In genomic region chr19:14031719-14032480, GRCh38 we compare ENCODE assay signal across 8 cellular contexts. TPM values are rescaled to one million over a fixed set of nuclear protein-coding genes. Genes with fewer than 3 reads are reported as not detected.
DNase-seq lines count a peak whose midpoint lies in the region; ATAC-seq and TF ChIP-seq lines count a peak whose summit lies in the region.

Gene IL27RA, plus strand, starts transcription at chr19:14031762. Its CDS starts 111 bp downstream, at chr19:14031873.

- peaks cover 17% of the 10 kb centered on the region for H3K36me3 Mint-ChIP-seq in T-helper 2 cell treated with Interferon-gamma antibody and Interleukin-4, amounts not matched to agents 5 μg/mL and 100 μg/mL, for 36 hours (ENCODE audit: low read depth)

- TF ChIP-seq CTCF in Loucy (conservative IDR thresholded peaks at IDR 0.05; ENCODE audit: low read length) (peak; percentile 78), ascending aorta (IDR thresholded peaks at IDR 0.05) (peak in 2 of 3 experiments; percentile 36 to 51)

- H3K36me3 ChIP-seq in BLaER1 treated with 17β-estradiol and CSF1 and Interleukin-3, amounts not matched to agents 10 nM and 100 nM, result peaks cover 0 to 8% (median 0%) of the 10 kb centered on the region in 11 experiments; a peak in 3 of 22 replicates
- no peaks in the 10 kb centered on the region for H3K36me3 ChIP-seq in Loucy (ENCODE audit: insufficient read depth, low read length)
- no peaks in the 10 kb centered on the region for H3K36me3 ChIP-seq in ascending aorta
- H3K36me3 ChIP-seq in skeletal muscle tissue (ENCODE audit: control insufficient read depth in 3 of 3, insufficient read depth in 3 of 3, low read length in 3 of 3), result no peaks in the 10 kb centered on the region

- H4K20me1 ChIP-seq in BLaER1 treated with 17β-estradiol and CSF1 and Interleukin-3, amounts not matched to agents 10 nM and 100 nM, result no peaks in the 10 kb centered on the region
- H4K20me1 ChIP-seq in Loucy (ENCODE audit: insufficient read depth, low read length, poor library complexity, severe bottlenecking), result no peaks in the 10 kb centered on the region

- peak within 1 kb of the TSS; percentile 93 for H2AFZ ChIP-seq in Loucy (ENCODE audit: low read length)

- peak within 1 kb of the TSS; percentile 93 for H3K4me3 Mint-ChIP-seq in T-helper 2 cell treated with Interferon-gamma antibody and Interleukin-4, amounts not matched to agents 5 μg/mL and 100 μg/mL, for 36 hours

- peaks cover 8 to 34% (median 26%) of the 10 kb centered on the region in 10 experiments for H3K4me1 ChIP-seq in BLaER1 treated with 17β-estradiol and CSF1 and Interleukin-3, amounts not matched to agents 10 nM and 100 nM
- H3K4me1 ChIP-seq in Loucy (ENCODE audit: insufficient read depth, low read length, poor library complexity, severe bottlenecking) (peaks cover 5% of the 10 kb centered on the region), ascending aorta (peaks cover 0 to 7% of the 10 kb centered on the region in 2 donors), skeletal muscle tissue (ENCODE audit: control insufficient read depth in 3 of 3, insufficient read depth in 3 of 3, low read length in 3 of 3) (peaks cover 5 to 12% (median 6%) of the 10 kb centered on the region in 3 donors)

- H3K9me3 ChIP-seq in BLaER1 treated with 17β-estradiol and CSF1 and Interleukin-3, amounts not matched to agents 10 nM and 100 nM (replicated peaks in 1 of 11), result no peaks in the 10 kb centered on the region
- H3K9me3 ChIP-seq in Loucy (ENCODE audit: insufficient read depth, low read depth, low read length) (no peaks in the 10 kb centered on the region), ascending aorta (no peaks in the 10 kb centered on the region), skeletal muscle tissue (ENCODE audit: control insufficient read depth in 3 of 3, low read length in 3 of 3) (no peaks in the 10 kb centered on the region)

- no peaks in the 10 kb centered on the region for H3K9me2 ChIP-seq in Loucy (replicated peaks; ENCODE audit: low read depth, low read length)

- peak; percentile 77 for DNase-seq in T-helper 2 cell treated with Interferon-gamma antibody and Interleukin-4, amounts not matched to agents 5 μg/mL and 100 μg/mL, for 36 hours (ENCODE audit: low spot score)
- peak in 1 of 2 donors; percentile 72 for DNase-seq in ascending aorta (ENCODE audit: low spot score in 2 of 2)

- intact Hi-C loops in ascending aorta (cut with DNase I), result no loop called here

- ATAC-seq in GM19372 (IDR thresholded peaks at IDR 0.05; ENCODE audit: low read depth, unreplicated experiment), result peak; percentile 57
- no peak for ATAC-seq in GM21528 (IDR thresholded peaks at IDR 0.05; ENCODE audit: low FRiP score, unreplicated experiment)

- peaks cover 0 to 14% (median 0%) of the 10 kb centered on the region in 11 experiments; a peak in 7 of 22 replicates for H3K27me3 ChIP-seq in BLaER1 treated with 17β-estradiol and CSF1 and Interleukin-3, amounts not matched to agents 10 nM and 100 nM
- H3K27me3 ChIP-seq in Loucy (ENCODE audit: insufficient read depth, low read length, poor library complexity, severe bottlenecking) (no peaks in the 10 kb centered on the region), ascending aorta (no peaks in the 10 kb centered on the region), skeletal muscle tissue (ENCODE audit: control insufficient read depth in 3 of 3, insufficient read depth in 3 of 3, low read length in 3 of 3) (no peaks in the 10 kb centered on the region)

- peak within 1 kb of the TSS; percentile 94 for H3K27ac Mint-ChIP-seq in T-helper 2 cell treated with Interferon-gamma antibody and Interleukin-4, amounts not matched to agents 5 μg/mL and 100 μg/mL, for 36 hours

- H3K27me3 Mint-ChIP-seq in T-helper 2 cell treated with Interferon-gamma antibody and Interleukin-4, amounts not matched to agents 5 μg/mL and 100 μg/mL, for 36 hours (ENCODE audit: low read depth), result no peaks in the 10 kb centered on the region

- peak within 1 kb of the TSS; percentile 38 to 86 (median 72); a peak in 21 of 22 replicates for H3K27ac ChIP-seq in BLaER1 treated with 17β-estradiol and CSF1 and Interleukin-3, amounts not matched to agents 10 nM and 100 nM
- peak within 1 kb of the TSS in 1 of 2 donors; percentile 38 for H3K27ac ChIP-seq in ascending aorta
- H3K27ac ChIP-seq in skeletal muscle tissue (ENCODE audit: low read depth, low read length), result peak within 1 kb of the TSS; percentile 25

- peaks cover 10% of the 10 kb centered on the region for H3K4me1 Mint-ChIP-seq in T-helper 2 cell treated with Interferon-gamma antibody and Interleukin-4, amounts not matched to agents 5 μg/mL and 100 μg/mL, for 36 hours (ENCODE audit: low read depth)

- peak within 1 kb of the TSS; percentile 69 to 84 (median 81) for H3K9ac ChIP-seq in BLaER1 treated with 17β-estradiol and CSF1 and Interleukin-3, amounts not matched to agents 10 nM and 100 nM
- H3K9ac ChIP-seq in Loucy (ENCODE audit: low read depth, low read length, poor library complexity, severe bottlenecking), result peak within 1 kb of the TSS; percentile 78
- peak within 1 kb of the TSS; percentile 70 to 80 (median 76) for H3K9ac ChIP-seq in skeletal muscle tissue (ENCODE audit: low read depth in 1 of 3, low read length in 3 of 3)

- peaks cover 10% of the 10 kb centered on the region; the same call in 1 of the 2 replicates for H3K79me2 ChIP-seq in Loucy (ENCODE audit: insufficient read depth, low read length)

- H3K4me3 ChIP-seq in BLaER1 treated with 17β-estradiol and CSF1 and Interleukin-3, amounts not matched to agents 10 nM and 100 nM, result peak within 1 kb of the TSS; percentile 66 to 79 (median 71)
- peak within 1 kb of the TSS; percentile 76 for H3K4me3 ChIP-seq in Loucy (ENCODE audit: low read length, poor library complexity, severe bottlenecking)
- peak within 1 kb of the TSS; percentile 50 to 71 for H3K4me3 ChIP-seq in ascending aorta
- peak within 1 kb of the TSS; percentile 78 for H3K4me3 ChIP-seq in iPS-11a (ENCODE audit: low read depth, low read length)
- H3K4me3 ChIP-seq in skeletal muscle tissue (ENCODE audit: low read length in 3 of 3), result peak within 1 kb of the TSS; percentile 68 to 79 (median 74)

- H3K4me2 ChIP-seq in BLaER1 treated with 17β-estradiol and CSF1 and Interleukin-3, amounts not matched to agents 10 nM and 100 nM, result peak within 1 kb of the TSS; percentile 87 to 99 (median 93)
- peak within 1 kb of the TSS; percentile 74 for H3K4me2 ChIP-seq in Loucy (ENCODE audit: low read depth, low read length, poor library complexity, severe bottlenecking)

- no peaks in the 10 kb centered on the region for H3K9me3 Mint-ChIP-seq in T-helper 2 cell treated with Interferon-gamma antibody and Interleukin-4, amounts not matched to agents 5 μg/mL and 100 μg/mL, for 36 hours

- peaks cover 7% of the 10 kb centered on the region; the same call in 1 of the 2 replicates for H3F3A ChIP-seq in Loucy (ENCODE audit: low read depth)

RNA-seq across cellular contexts. Expression of gene IL27RA, which starts in this region (rescaled TPM):
- total RNA-seq in ascending aorta, result 4.2 TPM
- total RNA-seq in skeletal muscle tissue, result 2.6 TPM
